ENCODE assay signal across 15 cellular contexts in the genomic region with DNA sequence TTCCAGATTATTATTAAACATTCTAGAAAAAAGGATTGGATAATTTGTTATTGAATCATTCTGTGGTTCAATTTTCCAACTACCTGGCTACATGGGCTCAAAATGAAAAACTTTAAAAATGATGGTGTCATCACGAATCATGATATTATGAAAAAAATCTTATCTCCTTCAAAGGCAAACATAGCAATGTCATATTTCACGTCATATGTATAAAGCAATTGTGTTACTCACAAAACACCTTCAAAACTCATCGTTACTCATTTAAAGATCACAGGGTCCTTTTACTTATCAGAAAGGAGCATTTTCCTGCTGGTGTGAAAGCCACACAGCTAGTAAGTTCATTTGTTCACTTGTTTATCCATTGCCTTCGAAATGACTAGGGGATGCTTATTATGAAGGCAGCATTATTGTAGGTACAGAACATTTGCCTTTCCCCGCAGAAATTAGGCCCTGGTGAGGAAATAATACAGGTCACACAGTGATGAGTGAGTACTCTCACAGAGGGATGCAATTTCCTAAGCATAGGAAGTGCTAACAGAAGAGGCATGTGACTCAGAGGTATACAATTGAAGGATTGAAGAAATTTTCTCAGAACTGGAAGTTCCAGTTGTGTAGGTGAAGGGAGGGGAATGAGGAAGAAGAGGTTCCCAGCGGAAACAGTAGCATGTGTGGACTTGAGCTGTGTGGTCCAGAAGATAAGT.
A peak's percentile ranks its signal among the peaks of the same experiment; 100 is the strongest.
DNase-seq lines count a peak whose midpoint lies in the region; ATAC-seq and TF ChIP-seq lines count a peak whose summit lies in the region.
"Had no signal": no experiment of that assay in that cellular context is flagged by ENCODE, and none has a peak within 500 bp of the region (broad histone marks: within the 10 kb centered on the region; RNA-seq: fewer than 3 reads in every experiment).

No MANE protein-coding gene starts in this region.

- no peak for TF ChIP-seq CTCF in choroid plexus epithelial cell (conservative IDR thresholded peaks at IDR 0.05; ENCODE audit: low read depth, low read length)

- DNase-seq in Daoy (ENCODE audit: low read depth) = peak; percentile 62
- peak; percentile 77 for DNase-seq in NCI-H226
- peak; percentile 59 for DNase-seq in choroid plexus epithelial cell (ENCODE audit: low read depth)
- peak; percentile 27 to 75 for DNase-seq in lung microvascular endothelial cell (ENCODE audit: low read depth in 2 of 2)
- DNase-seq in left lobe of liver (ENCODE audit: low spot score) = no peak
- DNase-seq in NCI-H128 (lab: John Stamatoyannopoulos, UW; ENCODE audit: unreplicated experiment) = no peak
- DNase-seq: activated gamma-delta T cell; BE2C; DND-41; effector memory CD8-positive, alpha-beta T cell; left cardiac atrium; SK-N-SH; substantia nigra had no signal

- no peak for TF ChIP-seq POLR2A in GM18505 (IDR thresholded peaks at IDR 0.05; ENCODE audit: borderline replicate concordance, extremely low read depth, insufficient read depth, insufficient read length)

- no peak for ATAC-seq in left lobe of liver
- no peak for ATAC-seq in GM18505 (IDR thresholded peaks at IDR 0.05; ENCODE audit: unreplicated experiment)
- ATAC-seq in GM18861 (IDR thresholded peaks at IDR 0.05; ENCODE audit: unreplicated experiment) = no peak
- ATAC-seq: effector memory CD8-positive, alpha-beta T cell; left cardiac atrium had no signal

- no peak overlapping the region for H3K4me3 ChIP-seq in choroid plexus epithelial cell (ENCODE audit: low read depth, low read length)

Comparison
In these comparisons a context has a peak if more than half of its experiments do, and no peak if none do; other contexts are left out.
1. DNase-seq: peak in Daoy (single experiment), NCI-H226 (single experiment), choroid plexus epithelial cell (single experiment) and lung microvascular endothelial cell (2 of 2); none in left lobe of liver (single experiment) and NCI-H128 (single experiment).